ENCODE assay signal across 8 cellular contexts in genomic region chr18:76524900-76525698, GRCh38. TPM values are rescaled to one million over a fixed set of nuclear protein-coding genes. Genes with fewer than 3 reads are reported as not detected.
DNase-seq lines count a peak whose midpoint lies in the region; ATAC-seq lines count a peak whose summit lies in the region.

No MANE protein-coding gene starts in this region.

- H3K36me3 ChIP-seq in NT2/D1 (ENCODE audit: insufficient read depth, insufficient read length, low read length), result no peaks in the 10 kb centered on the region

- peak overlapping the region; percentile 20 for H3K4me3 Mint-ChIP-seq in activated T-cell treated with anti-CD3 and anti-CD28 coated beads, Interleukin-2, amount 50 U/mL, for 24 hours

- H3K9ac ChIP-seq in NT2/D1 (ENCODE audit: insufficient read length, low read depth), result peak overlapping the region; percentile 6

- peaks cover 12% of the 10 kb centered on the region for H3K4me1 Mint-ChIP-seq in activated T-cell treated with anti-CD3 and anti-CD28 coated beads, Interleukin-2, amount 50 U/mL, for 24 hours (ENCODE audit: low read depth)

- no peaks in the 10 kb centered on the region for H3K9me3 ChIP-seq in NT2/D1 (ENCODE audit: insufficient read depth, low read length)

- peaks cover 5% of the 10 kb centered on the region for H3K4me1 ChIP-seq in NT2/D1 (ENCODE audit: insufficient read depth, insufficient read length)

- ATAC-seq in HG02763 (IDR thresholded peaks at IDR 0.05; ENCODE audit: unreplicated experiment) (no peak), GM21529 (IDR thresholded peaks at IDR 0.05; ENCODE audit: unreplicated experiment) (no peak), GM21717 (IDR thresholded peaks at IDR 0.05; ENCODE audit: unreplicated experiment) (no peak)

- peaks cover 45% of the 10 kb centered on the region for H3K27me3 Mint-ChIP-seq in activated T-cell treated with anti-CD3 and anti-CD28 coated beads, Interleukin-2, amount 50 U/mL, for 24 hours

- H3K27ac Mint-ChIP-seq in activated T-cell treated with anti-CD3 and anti-CD28 coated beads, Interleukin-2, amount 50 U/mL, for 24 hours, result no peak overlapping the region

- no peaks in the 10 kb centered on the region for H3K27me3 ChIP-seq in NT2/D1 (ENCODE audit: insufficient read depth, insufficient read length)

- no peak overlapping the region for H3K4me3 ChIP-seq in NT2/D1 (ENCODE audit: insufficient read length, low read depth)

- no peaks in the 10 kb centered on the region for H3K9me3 Mint-ChIP-seq in activated T-cell treated with anti-CD3 and anti-CD28 coated beads, Interleukin-2, amount 50 U/mL, for 24 hours

- H3K36me3 Mint-ChIP-seq in activated T-cell treated with anti-CD3 and anti-CD28 coated beads, Interleukin-2, amount 50 U/mL, for 24 hours (ENCODE audit: low read depth), result no peaks in the 10 kb centered on the region

- DNase-seq in activated T-cell treated with anti-CD3 and anti-CD28 coated beads, Interleukin-2, amount 50 U/mL, for 24 hours, result no peak
- no peak for DNase-seq in activated T-cell treated with anti-CD3 and anti-CD28 coated beads, Interleukin-2, amount 50 U/mL, for 48 hours
- DNase-seq in NT2/D1 (ENCODE audit: low read depth, low spot score), result no peak
- DNase-seq in epidermal melanocyte (ENCODE audit: insufficient read length, low spot score), result peak; percentile 71
- DNase-seq in myocyte (ENCODE audit: low read depth), result peak; percentile 53

RNA-seq across cellular contexts. Expression of gene ZNF516, which starts 30.1 kb away (rescaled TPM):
- 11.3 TPM in 2 replicates for total RNA-seq in myocyte
- 5.5 TPM for polyA plus RNA-seq in myocyte (2012)

Comparison
In these comparisons a context has a peak if more than half of its experiments do, and no peak if none do; other contexts are left out.
1. DNase-seq: peak in epidermal melanocyte (single experiment) and myocyte (single experiment); none in activated T-cell treated with anti-CD3 and anti-CD28 coated beads, Interleukin-2, amount 50 U/mL, for 24 hours (single experiment), activated T-cell treated with anti-CD3 and anti-CD28 coated beads, Interleukin-2, amount 50 U/mL, for 48 hours (0 of 2) and NT2/D1 (single experiment).